ENCODE assay signal across 16 cellular contexts in genomic region chr1:18149113-18149641, GRCh38. TPM values are rescaled to one million over a fixed set of nuclear protein-coding genes. Genes with fewer than 3 reads are reported as not detected.
DNase-seq lines count a peak whose midpoint lies in the region; ATAC-seq, FAIRE-seq and TF ChIP-seq lines count a peak whose summit lies in the region.
"Had no signal": no experiment of that assay in that cellular context is flagged by ENCODE, and none has a peak within 500 bp of the region (broad histone marks: within the 10 kb centered on the region; RNA-seq: fewer than 3 reads in every experiment).

No MANE protein-coding gene starts in this region.

- no peaks in the 10 kb centered on the region for H3K9me3 ChIP-seq in pancreas

- no peaks in the 10 kb centered on the region for H3K4me1 ChIP-seq in pancreas

- H3K36me3 ChIP-seq in pancreas, result no peaks in the 10 kb centered on the region

- no peak overlapping the region for H3K4me3 ChIP-seq in pancreas
- H3K4me3 ChIP-seq: lung had no signal

- no peak for FAIRE-seq in pancreas (lab: Jason Lieb, UNC)
- FAIRE-seq: TTC549 had no signal

- ATAC-seq in pancreas, result peak in 3 of 4 donors; percentile 39 to 73 (median 48)
- no peak for ATAC-seq in HG03175 (IDR thresholded peaks at IDR 0.05; ENCODE audit: unreplicated experiment)
- no peak for ATAC-seq in HG02571 (IDR thresholded peaks at IDR 0.05; ENCODE audit: unreplicated experiment)
- ATAC-seq in stimulated activated naive CD8-positive, alpha-beta T cell treated with anti-CD3 and anti-CD28 coated beads, Interleukin-15, Interleukin-2, amounts not matched to agents 100 U/mL and 50 U/mL, for 24 hours, result no peak
- ATAC-seq: activated naive CD8-positive, alpha-beta T cell treated with anti-CD3 and anti-CD28 coated beads, Interleukin-2, amount 50 U/mL, for 24 hours had no signal

- DNase-seq in DMS 273 (lab: John Stamatoyannopoulos, UW; ENCODE audit: unreplicated experiment) (peak; percentile 39), DMS 273 treated with DMSO at 0.1 percent for 48 hours (lab: John Stamatoyannopoulos, UW) (no peak), NCI-H1694 treated with DMSO at 0.1 percent for 48 hours (lab: John Stamatoyannopoulos, UW) (peak; percentile 70), cerebellar cortex (ENCODE audit: low spot score) (peak; percentile 88), pancreas (no peak)
- DNase-seq in stimulated activated naive CD8-positive, alpha-beta T cell treated with anti-CD3 and anti-CD28 coated beads, Interleukin-15, Interleukin-2, amounts not matched to agents 100 U/mL and 50 U/mL, for 24 hours, result no peak
- DNase-seq: activated naive CD8-positive, alpha-beta T cell treated with anti-CD3 and anti-CD28 coated beads, Interleukin-2, amount 50 U/mL, for 24 hours; dermis blood vessel endothelial cell; EL; NCI-H1436 had no signal

- no peak for TF ChIP-seq CTCF in pancreas (IDR thresholded peaks at IDR 0.05)

- H3K27ac ChIP-seq in pancreas, result no peak overlapping the region
- H3K27ac ChIP-seq: 22Rv1 had no signal

- intact Hi-C loops in pancreas (cut with DNase I), result no loop called here

- 43 to 46% methylated on average over 15 of the region's 15 CpGs for WGBS in pancreas, 2 donors

- no peaks in the 10 kb centered on the region for H3K27me3 ChIP-seq in pancreas

RNA-seq across cellular contexts. Expression of gene IGSF21, which starts 41.6 kb away (rescaled TPM):
- 1 to 10 TPM in 1 of 6 donors, under 1 TPM in 4, not detected in 1; 0.28 to 1.1 (median 0.92) TPM for total RNA-seq in pancreas
- 1 to 10 TPM in 1 of 2 donors, under 1 TPM in 1; 0.61 to 1.3 TPM for polyA plus RNA-seq in pancreas
- total RNA-seq: dermis blood vessel endothelial cell, glomerular endothelial cell had no signal

Comparison
In these comparisons a context has a peak if more than half of its experiments do, and no peak if none do; other contexts are left out.
1. DNase-seq: peak in DMS 273 (single experiment), NCI-H1694 treated with DMSO at 0.1 percent for 48 hours (single experiment) and cerebellar cortex (single experiment); none in DMS 273 treated with DMSO at 0.1 percent for 48 hours (single experiment), pancreas (0 of 6) and stimulated activated naive CD8-positive, alpha-beta T cell treated with anti-CD3 and anti-CD28 coated beads, Interleukin-15, Interleukin-2, amounts not matched to agents 100 U/mL and 50 U/mL, for 24 hours (single experiment).
2. ATAC-seq: peak in pancreas (3 of 4); none in HG03175 (single experiment), HG02571 (single experiment) and stimulated activated naive CD8-positive, alpha-beta T cell treated with anti-CD3 and anti-CD28 coated beads, Interleukin-15, Interleukin-2, amounts not matched to agents 100 U/mL and 50 U/mL, for 24 hours (single experiment).